ENCODE assay signal across 24 cellular contexts in the genomic region with DNA sequence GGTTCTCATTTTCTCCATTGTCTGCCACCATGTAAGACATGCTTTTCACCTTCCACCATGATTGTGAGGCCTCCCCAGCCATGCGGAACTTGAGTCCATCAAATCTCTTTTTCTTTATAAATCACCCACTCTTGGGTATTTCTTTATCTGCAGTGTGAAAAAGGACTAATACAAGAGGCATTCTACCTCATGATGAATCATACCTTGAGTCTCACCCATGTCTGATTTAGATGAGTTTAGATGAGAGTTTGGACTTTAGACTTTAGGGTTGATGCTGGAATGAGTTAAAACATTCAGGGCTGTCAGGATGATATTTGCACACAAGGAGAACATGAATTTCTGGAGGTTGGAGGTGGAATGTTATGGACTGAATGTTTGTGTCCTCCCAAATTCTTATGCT.
DNase-seq lines count a peak whose midpoint lies in the region; ATAC-seq, FAIRE-seq and TF ChIP-seq lines count a peak whose summit lies in the region.
"Had no signal": no experiment of that assay in that cellular context is flagged by ENCODE, and none has a peak within 500 bp of the region (broad histone marks: within the 10 kb centered on the region; RNA-seq: fewer than 3 reads in every experiment).

No MANE protein-coding gene starts in this region.

- no peaks in the 10 kb centered on the region for H4K20me1 ChIP-seq in astrocyte (ENCODE audit: insufficient read depth, low read length)
- H4K20me1 ChIP-seq: BLaER1 treated with 17β-estradiol and CSF1 and Interleukin-3, amounts not matched to agents 10 nM and 100 nM had no signal

- no peaks in the 10 kb centered on the region for H3K36me3 ChIP-seq in astrocyte (ENCODE audit: insufficient read depth, low read length)
- no peaks in the 10 kb centered on the region for H3K36me3 ChIP-seq in esophagus muscularis mucosa
- no peaks in the 10 kb centered on the region for H3K36me3 ChIP-seq in ascending aorta
- H3K36me3 ChIP-seq: BLaER1 treated with 17β-estradiol and CSF1 and Interleukin-3, amounts not matched to agents 10 nM and 100 nM had no signal

- no peak overlapping the region for H3K4me3 Mint-ChIP-seq in astrocyte (ENCODE audit: unreplicated experiment)
- H3K4me3 Mint-ChIP-seq: B cell; CD4-positive, alpha-beta T cell; CD8-positive, alpha-beta T cell had no signal

- no peak for TF ChIP-seq CTCF in astrocyte (IDR thresholded peaks at IDR 0.05; ENCODE audit: insufficient read depth, low read depth, low read length)
- TF ChIP-seq CTCF in esophagus muscularis mucosa (IDR thresholded peaks at IDR 0.05), result no peak
- no peak for TF ChIP-seq CTCF in ascending aorta (IDR thresholded peaks at IDR 0.05)

- H3K27me3 ChIP-seq in astrocyte (ENCODE audit: insufficient read depth, low read length) (no peaks in the 10 kb centered on the region), esophagus muscularis mucosa (no peaks in the 10 kb centered on the region), ascending aorta (no peaks in the 10 kb centered on the region)
- H3K27me3 ChIP-seq: BLaER1 treated with 17β-estradiol and CSF1 and Interleukin-3, amounts not matched to agents 10 nM and 100 nM had no signal

- H3K27me3 Mint-ChIP-seq in astrocyte (ENCODE audit: low read depth, unreplicated experiment), result no peaks in the 10 kb centered on the region
- H3K27me3 Mint-ChIP-seq: B cell; CD4-positive, alpha-beta T cell had no signal

- intact Hi-C loops in esophagus muscularis mucosa (cut with DNase I) (no loop called here), ascending aorta (cut with DNase I) (no loop called here)

- no peak overlapping the region for H3K9ac ChIP-seq in astrocyte (ENCODE audit: low read length)
- H3K9ac ChIP-seq: BLaER1 treated with 17β-estradiol and CSF1 and Interleukin-3, amounts not matched to agents 10 nM and 100 nM had no signal

- TF ChIP-seq POLR2A in esophagus muscularis mucosa (IDR thresholded peaks at IDR 0.05; ENCODE audit: low read depth), result no peak

- no peak overlapping the region for H3K27ac Mint-ChIP-seq in astrocyte (ENCODE audit: unreplicated experiment)
- H3K27ac Mint-ChIP-seq: B cell; CD4-positive, alpha-beta T cell; CD8-positive, alpha-beta T cell had no signal

- no peak overlapping the region for H3K4me3 ChIP-seq in astrocyte (ENCODE audit: insufficient read depth, low read depth, low read length)
- no peak overlapping the region for H3K4me3 ChIP-seq in esophagus muscularis mucosa
- H3K4me3 ChIP-seq in ascending aorta, result no peak overlapping the region
- H3K4me3 ChIP-seq: A549; BLaER1 treated with 17β-estradiol and CSF1 and Interleukin-3, amounts not matched to agents 10 nM and 100 nM had no signal

- H3K4me1 ChIP-seq in astrocyte (ENCODE audit: insufficient read depth, low read length) (no peaks in the 10 kb centered on the region), esophagus muscularis mucosa (no peaks in the 10 kb centered on the region), ascending aorta (no peaks in the 10 kb centered on the region)
- H3K4me1 ChIP-seq: A549; BLaER1 treated with 17β-estradiol and CSF1 and Interleukin-3, amounts not matched to agents 10 nM and 100 nM; Caco-2 had no signal

- H2AFZ ChIP-seq in astrocyte (ENCODE audit: low read depth, low read length), result no peak overlapping the region

- H3K79me2 ChIP-seq in astrocyte (ENCODE audit: insufficient read depth, low read length), result no peaks in the 10 kb centered on the region

- DNase-seq in DMS53 (lab: John Stamatoyannopoulos, UW) (peak; percentile 1), DMS53 treated with DMSO at 0.1 percent for 48 hours (lab: John Stamatoyannopoulos, UW; ENCODE audit: unreplicated experiment) (no peak), astrocyte (ENCODE audit: low read depth) (peak; percentile 13), esophagus muscularis mucosa (ENCODE audit: extremely low spot score) (peak; percentile 64), renal cortical epithelial cell (ENCODE audit: low read depth) (peak; percentile 19), ascending aorta (ENCODE audit: low spot score in 2 of 2) (no peak)
- DNase-seq: AML-193; Caco-2; Calu3; CD4-positive, alpha-beta T cell; CD8-positive, alpha-beta T cell; DMS79 treated with DMSO at 0.1 percent for 48 hours; GF-D8 had no signal

- peaks cover 4% of the 10 kb centered on the region for H3K9me3 Mint-ChIP-seq in astrocyte (ENCODE audit: unreplicated experiment)

- H3K4me1 Mint-ChIP-seq in astrocyte (ENCODE audit: low read depth, unreplicated experiment), result peaks cover 14% of the 10 kb centered on the region
- H3K4me1 Mint-ChIP-seq: B cell had no signal

- H3K9me3 ChIP-seq in astrocyte (ENCODE audit: insufficient read depth, low read depth, low read length) (no peaks in the 10 kb centered on the region), esophagus muscularis mucosa (peaks cover 0 to 5% (median 0%) of the 10 kb centered on the region in 4 donors), ascending aorta (no peaks in the 10 kb centered on the region)
- H3K9me3 ChIP-seq: A549, Caco-2 had no signal

- peaks cover 2% of the 10 kb centered on the region for H3K36me3 Mint-ChIP-seq in astrocyte (ENCODE audit: low read depth, unreplicated experiment)
- H3K36me3 Mint-ChIP-seq: CD8-positive, alpha-beta T cell had no signal

- H3K27ac ChIP-seq in astrocyte (ENCODE audit: low read depth, low read length) (no peak overlapping the region), esophagus muscularis mucosa (replicated peaks in 1 of 4) (no peak overlapping the region), ascending aorta (no peak overlapping the region)
- H3K27ac ChIP-seq: 22Rv1; A549; BLaER1 treated with 17β-estradiol and CSF1 and Interleukin-3, amounts not matched to agents 10 nM and 100 nM; C4-2B had no signal

- no peak overlapping the region for H3K4me2 ChIP-seq in astrocyte (ENCODE audit: low read length)
- H3K4me2 ChIP-seq: A549; BLaER1 treated with 17β-estradiol and CSF1 and Interleukin-3, amounts not matched to agents 10 nM and 100 nM had no signal

- WGBS in esophagus muscularis mucosa, result 87% methylated on average over 1 of the region's 1 CpG

- TF ChIP-seq EP300 in esophagus muscularis mucosa (IDR thresholded peaks at IDR 0.05), result no peak

- ATAC-seq in GM21825 (IDR thresholded peaks at IDR 0.05; ENCODE audit: unreplicated experiment) (no peak), HG03175 (IDR thresholded peaks at IDR 0.05; ENCODE audit: unreplicated experiment) (no peak)
- ATAC-seq: A549; CD8-positive, alpha-beta T cell had no signal

- FAIRE-seq in astrocyte (lab: Jason Lieb, UNC), result no peak
- FAIRE-seq: A549, D721Med, G401.6, GM12891, GM19239 had no signal

Comparison
In these comparisons a context has a peak if more than half of its experiments do, and no peak if none do; other contexts are left out.
1. DNase-seq: peak in DMS53 (single experiment), astrocyte (single experiment), esophagus muscularis mucosa (single experiment) and renal cortical epithelial cell (single experiment); none in DMS53 treated with DMSO at 0.1 percent for 48 hours (single experiment) and ascending aorta (0 of 2).